Comparison of ENCODE assay signal across 1 cellular context in genomic region chr11:43547900-43548381, GRCh38.
TF ChIP-seq lines count a peak whose summit lies in the region.

No MANE protein-coding gene starts in this region.

TF ChIP-seq in K562, 482 proteins besides CTCF, POLR2A, EP300 and RAD21 (continued from another document and continues in another):
- TF ChIP-seq ZC3H11A (IDR thresholded peaks at IDR 0.05; ENCODE audit: low read depth, low read length) (no peak), CREB1 (IDR thresholded peaks at IDR 0.05) (no peak), CREB1 (CRISPR knock-in tag; IDR thresholded peaks at IDR 0.05) (peak; percentile 65), AFF4 (CRISPR knock-in tag; IDR thresholded peaks at IDR 0.05) (peak; percentile 34; the same call in 1 of the 2 replicates), EGR1 (conservative IDR thresholded peaks at IDR 0.05) (peak; percentile 34; the same call in 1 of the 2 replicates), CXXC5 (CRISPR knock-in tag; IDR thresholded peaks at IDR 0.05) (peak; percentile 82), ZNF232 (CRISPR knock-in tag; IDR thresholded peaks at IDR 0.05) (0 out of 2 replicates have a peak, but pooled peaks have one; percentile 73), ATF6 (CRISPR knock-in tag; IDR thresholded peaks at IDR 0.05) (peak; percentile 83; the same call in 1 of the 2 replicates), HCFC1 (IDR thresholded peaks at IDR 0.05; ENCODE audit: low read depth, low read length) (no peak), CAMTA2 (CRISPR knock-in tag; conservative IDR thresholded peaks at IDR 0.05) (no peak), ZNF408 (CRISPR knock-in tag; IDR thresholded peaks at IDR 0.05; ENCODE audit: low read depth) (no peak), ZNF449 (CRISPR knock-in tag; IDR thresholded peaks at IDR 0.05) (no peak), L3MBTL2 (IDR thresholded peaks at IDR 0.05) (peak; percentile 94), SIRT6 (IDR thresholded peaks at IDR 0.05; ENCODE audit: low read depth, low read length) (no peak), ZNF764 (CRISPR knock-in tag; IDR thresholded peaks at IDR 0.05; ENCODE audit: low read depth) (no peak), BHLHE40 (IDR thresholded peaks at IDR 0.05; ENCODE audit: low read length) (peak; percentile 96), RERE (CRISPR knock-in tag; IDR thresholded peaks at IDR 0.05; ENCODE audit: borderline replicate concordance) (peak; percentile 85; the same call in 1 of the 2 replicates), CHD2 (IDR thresholded peaks at IDR 0.05; ENCODE audit: low read depth, low read length) (no peak), NR2C1 (IDR thresholded peaks at IDR 0.05) (no peak), NR2C1 (tag; IDR thresholded peaks at IDR 0.05) (no peak), ZNF24 (IDR thresholded peaks at IDR 0.05) (no peak), GABPB2 (CRISPR knock-in tag; conservative IDR thresholded peaks at IDR 0.05) (no peak), NFE2 (IDR thresholded peaks at IDR 0.05; ENCODE audit: low read depth) (no peak), ZNF766 (CRISPR knock-in tag; conservative IDR thresholded peaks at IDR 0.05) (no peak), ZNF512 (tag; IDR thresholded peaks at IDR 0.05) (no peak), MLLT1 (IDR thresholded peaks at IDR 0.05) (no peak), ZNF77 (CRISPR knock-in tag; IDR thresholded peaks at IDR 0.05) (no peak), POLR2G (IDR thresholded peaks at IDR 0.05; ENCODE audit: low read depth, low read length) (no peak), FOSL1 (tag; conservative IDR thresholded peaks at IDR 0.05) (no peak), MED1 (CRISPR knock-in tag; IDR thresholded peaks at IDR 0.05; ENCODE audit: borderline replicate concordance) (0 out of 2 replicates have a peak, but pooled peaks have one; percentile 87), E2F6 (IDR thresholded peaks at IDR 0.05; ENCODE audit: borderline replicate concordance in 1 of 2, extremely low read depth in 1 of 2, insufficient read depth in 1 of 2, insufficient read length in 1 of 2, low read depth in 1 of 2, low read length in 1 of 2, poor library complexity in 1 of 2, severe bottlenecking in 1 of 2) (peak; percentile 91 to 94), ZNF639 (CRISPR knock-in tag; conservative IDR thresholded peaks at IDR 0.05 in 1 of 2, IDR thresholded peaks at IDR 0.05 in 1 of 2) (no peak), YBX1 (IDR thresholded peaks at IDR 0.05) (no peak), DACH1 (IDR thresholded peaks at IDR 0.05; ENCODE audit: partially characterized antibody) (no peak), FOXA3 (CRISPR knock-in tag; conservative IDR thresholded peaks at IDR 0.05 in 1 of 2, IDR thresholded peaks at IDR 0.05 in 1 of 2) (0 out of 4 replicates have a peak, but pooled peaks of 1 of the 2 experiments have one; percentile 52), GABPB1 (CRISPR knock-in tag; IDR thresholded peaks at IDR 0.05) (0 out of 2 replicates have a peak, but pooled peaks have one; percentile 42), TEAD4 (IDR thresholded peaks at IDR 0.05; ENCODE audit: low read length) (no peak), TEAD4 (CRISPR knock-in tag; IDR thresholded peaks at IDR 0.05; ENCODE audit: borderline replicate concordance) (0 out of 2 replicates have a peak, but pooled peaks have one; percentile 21), ZNF133 (CRISPR knock-in tag; IDR thresholded peaks at IDR 0.05) (no peak), ETS1 (conservative IDR thresholded peaks at IDR 0.05; ENCODE audit: control insufficient read depth, low read depth, low read length) (no peak), ZBTB26 (CRISPR knock-in tag; IDR thresholded peaks at IDR 0.05) (no peak), ZNF696 (CRISPR knock-in tag; conservative IDR thresholded peaks at IDR 0.05) (no peak), ZKSCAN8 (CRISPR knock-in tag; IDR thresholded peaks at IDR 0.05) (no peak)
